ENCODE assay signal across 8 cellular contexts in genomic region chr14:88385212-88386101, GRCh38. TPM values are rescaled to one million over a fixed set of nuclear protein-coding genes. Genes with fewer than 3 reads are reported as not detected.
DNase-seq lines count a peak whose midpoint lies in the region; ATAC-seq, FAIRE-seq and TF ChIP-seq lines count a peak whose summit lies in the region.

A gene with protein sequence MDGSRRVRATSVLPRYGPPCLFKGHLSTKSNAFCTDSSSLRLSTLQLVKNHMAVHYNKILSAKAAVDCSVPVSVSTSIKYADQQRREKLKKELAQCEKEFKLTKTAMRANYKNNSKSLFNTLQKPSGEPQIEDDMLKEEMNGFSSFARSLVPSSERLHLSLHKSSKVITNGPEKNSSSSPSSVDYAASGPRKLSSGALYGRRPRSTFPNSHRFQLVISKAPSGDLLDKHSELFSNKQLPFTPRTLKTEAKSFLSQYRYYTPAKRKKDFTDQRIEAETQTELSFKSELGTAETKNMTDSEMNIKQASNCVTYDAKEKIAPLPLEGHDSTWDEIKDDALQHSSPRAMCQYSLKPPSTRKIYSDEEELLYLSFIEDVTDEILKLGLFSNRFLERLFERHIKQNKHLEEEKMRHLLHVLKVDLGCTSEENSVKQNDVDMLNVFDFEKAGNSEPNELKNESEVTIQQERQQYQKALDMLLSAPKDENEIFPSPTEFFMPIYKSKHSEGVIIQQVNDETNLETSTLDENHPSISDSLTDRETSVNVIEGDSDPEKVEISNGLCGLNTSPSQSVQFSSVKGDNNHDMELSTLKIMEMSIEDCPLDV (plus strand): TSS chr14:88385657. CDS start chr14:88385819, 162 bp downstream.

- intact Hi-C loops in GM12878 (cut with micrococcal nuclease; ENCODE audit: unreplicated experiment) = loop anchor here (10.0 kb wide), 2 partner anchors 371 to 441 kb away; no protein-coding TSS in a partner anchor
- intact Hi-C loops in aorta (cut with DNase I) = loop anchor here in 1 of 2 donors (10.0 kb wide), 1 partner anchor 371 kb away; no protein-coding TSS in a partner anchor

- WGBS in GM12878 (ENCODE audit: insufficient coverage, insufficient replicate concordance, low lambda C conversion rate, missing lambda C conversion rate) = under 1% methylated on average over 43 of the region's 50 CpGs
- 0% methylated on average over 46 to 50 of the region's 50 CpGs for WGBS in aorta, 2 donors

- SMC1A ChIA-PET in GM12878 (lab: Charles Lee; ENCODE audit: uncharacterized antibody, unreplicated experiment) = interaction anchor here (0.7 to 1.5 kb wide), 3 partner anchors 14 to 371 kb away, joined by 3 to 5 read pairs (median 3); no protein-coding TSS in a partner anchor

- H3K4me1 ChIP-seq in GM12878 (ENCODE audit: control insufficient read depth, insufficient read depth, low read length) = peaks cover 2% of the 10 kb centered on the region; the same call in 1 of the 2 replicates
- no peaks in the 10 kb centered on the region for H3K4me1 ChIP-seq in aorta (ENCODE audit: control insufficient read depth in 1 of 2, insufficient read depth in 2 of 2, low read length in 2 of 2)

- H3K36me3 ChIP-seq in GM12878 (ENCODE audit: control insufficient read depth in 2 of 2, insufficient read depth in 2 of 2, low read length in 1 of 2) (no peaks in the 10 kb centered on the region), aorta (ENCODE audit: control insufficient read depth in 1 of 2, insufficient read depth in 2 of 2, low read length in 1 of 2) (no peaks in the 10 kb centered on the region)

- H3K27me3 ChIP-seq in GM12878 (replicated peaks in 1 of 2; ENCODE audit: control insufficient read depth in 2 of 2, insufficient read depth in 2 of 2, low read length in 1 of 2) (peaks cover 0 to 3% of the 10 kb centered on the region in 2 experiments; a peak in 1 of 4 replicates), aorta (ENCODE audit: control insufficient read depth in 1 of 2, insufficient read depth in 2 of 2, low read length in 1 of 2) (no peaks in the 10 kb centered on the region)

- RAD21 ChIA-PET in GM12878 (lab: Charles Lee; ENCODE audit: unreplicated experiment) = interaction anchor here (0.5 to 1.5 kb wide), 2 partner anchors 62 to 196 kb away, joined by 3 to 9 read pairs; no protein-coding TSS in a partner anchor

- CTCF ChIA-PET in GM12878 (lab: Yijun Ruan, JAX) = interaction anchor here (0.6 to 1.5 kb wide), 3 partner anchors 8 to 440 kb away, joined by 3 to 7 read pairs (median 4); no protein-coding TSS in a partner anchor

- DNase-seq in NCI-H1694 treated with DMSO at 0.1 percent for 48 hours (lab: John Stamatoyannopoulos, UW) (peak; percentile 90), T1000 (lab: John Stamatoyannopoulos, UW) (peak; percentile 70), GM12878 (ENCODE audit: low read depth, low spot score) (peak; percentile 25), hippocampal formation (lab: John Stamatoyannopoulos, UW) (peak; percentile 86 to 92), renal cortical epithelial cell (ENCODE audit: low read depth) (peak; percentile 75), aorta (peak; percentile 97)

- H3K27ac ChIP-seq in GM12878 (ENCODE audit: control insufficient read depth, insufficient read depth) (no peak within 1 kb of the TSS), aorta (ENCODE audit: low read depth in 1 of 2, low read length in 2 of 2) (peak within 1 kb of the TSS; percentile 19 to 64)

- POLR2A ChIA-PET in GM12878 (lab: Charles Lee) = interaction anchor here (1.2 kb wide), 1 partner anchor 392 kb away, joined by 3 read pairs; the partner anchor contains the start of gene GALC

- no peak for TF ChIP-seq RAD21 in GM12878 (IDR thresholded peaks at IDR 0.05; ENCODE audit: insufficient read depth, low read depth, low read length)

- TF ChIP-seq POLR2A in GM18505 (IDR thresholded peaks at IDR 0.05; ENCODE audit: borderline replicate concordance, extremely low read depth, insufficient read depth, insufficient read length) (peak; percentile 71), GM12878 (IDR thresholded peaks at IDR 0.05; ENCODE audit: low read depth, low read length) (peak; percentile 83)

- no peaks in the 10 kb centered on the region for H4K20me1 ChIP-seq in GM12878 (ENCODE audit: control insufficient read depth, insufficient read depth)

- FAIRE-seq in GM12878 (lab: Jason Lieb, UNC) = peak; percentile 77

- H2AFZ ChIP-seq in GM12878 (ENCODE audit: control insufficient read depth, low read depth, low read length) = peak within 1 kb of the TSS; percentile 93

- no peaks in the 10 kb centered on the region for H3K79me2 ChIP-seq in GM12878 (ENCODE audit: control insufficient read depth, insufficient read depth, low read length)

- H3K9ac ChIP-seq in GM12878 (ENCODE audit: control insufficient read depth, insufficient read depth, low read length) = peak within 1 kb of the TSS; percentile 66

- no peak for TF ChIP-seq CTCF in GM12878 (IDR thresholded peaks at IDR 0.05 in 2 of 3, conservative IDR thresholded peaks at IDR 0.05 in 1 of 3; ENCODE audit: control insufficient read depth in 2 of 3, extremely low read depth in 1 of 3, insufficient read depth in 1 of 3, low read depth in 3 of 3, low read length in 3 of 3)

- no TSS peak for BruUV-seq in GM12878 (replicated peaks; lab: Mats Ljungman, UMichigan)

- H3K9me3 ChIP-seq in GM12878 (replicated peaks; ENCODE audit: control insufficient read depth, insufficient read depth, low read length) (no peaks in the 10 kb centered on the region), aorta (ENCODE audit: control insufficient read depth, low read length) (no peaks in the 10 kb centered on the region)

- no peak for TF ChIP-seq EP300 in GM12878 (IDR thresholded peaks at IDR 0.05; ENCODE audit: borderline replicate concordance in 1 of 2, control insufficient read depth in 1 of 2, low read depth in 2 of 2, low read length in 2 of 2)

- ATAC-seq in GM18505 (IDR thresholded peaks at IDR 0.05; ENCODE audit: unreplicated experiment) (peak; percentile 100), HG02938 (IDR thresholded peaks at IDR 0.05; ENCODE audit: unreplicated experiment) (peak; percentile 98), GM12878 (peak; percentile 99), aorta (ENCODE audit: low FRiP score) (peak; percentile 98)

- peak within 1 kb of the TSS; percentile 83 for H3K4me3 ChIP-seq in GM12878
- H3K4me3 ChIP-seq in aorta (ENCODE audit: low read length in 2 of 2) = peak within 1 kb of the TSS; percentile 60 to 95

- H3K4me2 ChIP-seq in GM12878 (ENCODE audit: control insufficient read depth, insufficient read depth) = peak within 1 kb of the TSS; percentile 90

- in situ Hi-C loops in GM12878 (cut with MboI) = no loop called here

TF ChIP-seq in GM12878, 131 proteins besides CTCF, POLR2A, EP300 and RAD21 (continues in another document):
- TF ChIP-seq HDAC6 (IDR thresholded peaks at IDR 0.05; ENCODE audit: unreplicated experiment) (no peak), ZNF207 (IDR thresholded peaks at IDR 0.05; ENCODE audit: borderline replicate concordance) (no peak; the same call in 1 of the 2 replicates), ATF7 (IDR thresholded peaks at IDR 0.05; ENCODE audit: low read depth) (peak; percentile 86), RBBP5 (conservative IDR thresholded peaks at IDR 0.05) (no peak), RFX5 (IDR thresholded peaks at IDR 0.05; ENCODE audit: low read depth, low read length) (peak; percentile 82; the same call in 1 of the 2 replicates), CREM (IDR thresholded peaks at IDR 0.05; ENCODE audit: low read depth) (peak; percentile 97), MEF2A (IDR thresholded peaks at IDR 0.05; ENCODE audit: insufficient read depth, low read depth, low read length) (no peak), SRF (IDR thresholded peaks at IDR 0.05; ENCODE audit: low read depth in 2 of 2, low read length in 2 of 2) (peak in 1 of 2 experiments; percentile 30; a peak in 1 of 4 replicates)
- TF ChIP-seq, protein P1, sequence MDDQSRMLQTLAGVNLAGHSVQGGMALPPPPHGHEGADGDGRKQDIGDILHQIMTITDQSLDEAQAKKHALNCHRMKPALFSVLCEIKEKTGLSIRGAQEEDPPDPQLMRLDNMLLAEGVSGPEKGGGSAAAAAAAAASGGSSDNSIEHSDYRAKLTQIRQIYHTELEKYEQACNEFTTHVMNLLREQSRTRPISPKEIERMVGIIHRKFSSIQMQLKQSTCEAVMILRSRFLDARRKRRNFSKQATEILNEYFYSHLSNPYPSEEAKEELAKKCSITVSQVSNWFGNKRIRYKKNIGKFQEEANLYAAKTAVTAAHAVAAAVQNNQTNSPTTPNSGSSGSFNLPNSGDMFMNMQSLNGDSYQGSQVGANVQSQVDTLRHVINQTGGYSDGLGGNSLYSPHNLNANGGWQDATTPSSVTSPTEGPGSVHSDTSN (IDR thresholded peaks at IDR 0.05; ENCODE audit: insufficient replicate concordance, low read depth, low read length) = no peak

RNA-seq across cellular contexts. Expression of the gene that starts here (rescaled TPM):
- total RNA-seq in GM12878 (2013; cell fraction: nucleolus; rRNA removed) = 6.2 and 8.9 TPM in 2 replicates
- total RNA-seq in GM12878 (2014; rRNA removed) (2.0 and 2.7 TPM in 2 replicates), GM12878 (2014; rRNA removed; fragmentation: Illumina TruSeq; extraction: Trizol) (2.1 and 2.7 TPM in 2 replicates), GM12878 (2021) (1.6 and 1.7 TPM in 2 replicates), renal cortical epithelial cell (9.6 and 19.1 TPM in 2 replicates), aorta (10 to 100 TPM in 1 of 2 donors, 1 to 10 TPM in 1; 7.1 to 17.7 TPM)
- 2.3 TPM for polyA plus RNA-seq in GM12878 (2011; ENCODE audit: low read depth)
- polyA plus RNA-seq in GM12878 (2011; rRNA removed) (2.8 and 4.8 TPM in 2 replicates), GM12878 (2014; fragmentation: Illumina TruSeq; extraction: Trizol) (2.1 and 2.4 TPM in 2 replicates), GM12878 (2014; fragmentation: Nextera tagmentation; extraction: Ambion mirVana) (under 1 TPM; 0.39 to 0.73 TPM), GM12878 (2014; rRNA removed) (1.9 and 2.6 TPM in 2 replicates), GM12878 (2016; fragmentation: Nextera tagmentation; extraction: Ambion mirVana) (1 to 10 TPM; 2.3 to 3.0 TPM), aorta (10 to 100 TPM in 1 of 2 donors, 1 to 10 TPM in 1; 5.5 to 14.7 TPM)
- 1.2 and 1.4 TPM in 2 replicates for polyA plus RNA-seq in GM12878 (2011; cell fraction: cytosol; rRNA removed)
- 3.7 and 4.0 TPM in 2 replicates for polyA plus RNA-seq in GM12878 (2011; cell fraction: nucleus; rRNA removed)
- 2.3 and 3.7 TPM in 2 replicates for polyA plus RNA-seq in GM12878 (2012)
- 2.4 and 2.5 TPM in 2 replicates for polyA minus RNA-seq in GM12878 (2011; rRNA and poly(A)+ RNA removed)
- 0.83 TPM in 1 of 2 replicates, not detected in the other for polyA minus RNA-seq in GM12878 (2011; cell fraction: cytosol; rRNA and poly(A)+ RNA removed)
- 6.0 and 7.1 TPM in 2 replicates for polyA minus RNA-seq in GM12878 (2011; cell fraction: nucleus; rRNA and poly(A)+ RNA removed)

Comparison
In these comparisons a context has a peak if more than half of its experiments do, and no peak if none do; other contexts are left out.
1. DNase-seq: peak in every context shown above with its lines; median percentile 97 in aorta; 90 in NCI-H1694 treated with DMSO at 0.1 percent for 48 hours; 89 in hippocampal formation; 75 in renal cortical epithelial cell; 70 in T1000; 25 in GM12878.